ENCODE assay signal across 30 cellular contexts in genomic region chr3:44795197-44795596, GRCh38. TPM values are rescaled to one million over a fixed set of nuclear protein-coding genes. Genes with fewer than 3 reads are reported as not detected.
A peak's percentile ranks its signal among the peaks of the same experiment; 100 is the strongest.
DNase-seq lines count a peak whose midpoint lies in the region; ATAC-seq, FAIRE-seq and TF ChIP-seq lines count a peak whose summit lies in the region.
"Had no signal": no experiment of that assay in that cellular context is flagged by ENCODE, and none has a peak within 500 bp of the region (broad histone marks: within the 10 kb centered on the region; RNA-seq: fewer than 3 reads in every experiment).

No MANE protein-coding gene starts in this region.

- WGBS in small intestine, 3 donors, result 96 to 100% (median 97%) methylated on average over 4 of the region's 4 CpGs

- no peak overlapping the region for H3K27ac ChIP-seq in small intestine (ENCODE audit: low read depth in 1 of 2, low read length in 1 of 2)
- H3K27ac ChIP-seq: A549, neutrophil, psoas muscle, uterus had no signal

- no peaks in the 10 kb centered on the region for H3K27me3 Mint-ChIP-seq in stimulated activated naive CD8-positive, alpha-beta T cell treated with anti-CD3 and anti-CD28 coated beads, Interleukin-15, amount 100 ng/mL, for 72 hours
- H3K27me3 Mint-ChIP-seq: activated CD8-positive, alpha-beta T cell treated with anti-CD3 and anti-CD28 coated beads for 36 hours; activated naive CD4-positive, alpha-beta T cell treated with anti-CD3 and anti-CD28 coated beads, Interleukin-2, amount 50 U/mL, for 24 hours; IgD-negative memory B cell; stimulated activated naive CD8-positive, alpha-beta T cell treated with anti-CD3 and anti-CD28 coated beads, Interleukin-15, Interleukin-2, amounts not matched to agents 100 ng/mL and 50 ng/mL, for 24 hours had no signal

- no peaks in the 10 kb centered on the region for H3K27me3 ChIP-seq in small intestine (ENCODE audit: control insufficient read depth in 2 of 2, insufficient read depth in 2 of 2, low read length in 2 of 2)
- H3K27me3 ChIP-seq: neutrophil, uterus had no signal

- H3K9me3 Mint-ChIP-seq in stimulated activated naive CD8-positive, alpha-beta T cell treated with anti-CD3 and anti-CD28 coated beads, Interleukin-15, amount 100 ng/mL, for 72 hours, result no peaks in the 10 kb centered on the region
- H3K9me3 Mint-ChIP-seq: activated CD8-positive, alpha-beta T cell treated with anti-CD3 and anti-CD28 coated beads for 36 hours; activated naive CD4-positive, alpha-beta T cell treated with anti-CD3 and anti-CD28 coated beads, Interleukin-2, amount 50 U/mL, for 24 hours; activated T-helper 2 cell treated with anti-CD3 and anti-CD28 coated beads, Interferon-gamma antibody, Interleukin-2, Interleukin-4, amounts not matched to agents 10 μg/mL and 5 μg/mL and 100 μg/mL, durations not matched to agents 14 hours and 24 hours and 36 hours; IgD-negative memory B cell had no signal

- H3K4me1 ChIP-seq in small intestine (ENCODE audit: control insufficient read depth in 2 of 2, insufficient read depth in 1 of 2, low read depth in 1 of 2, low read length in 1 of 2), result no peaks in the 10 kb centered on the region
- H3K4me1 ChIP-seq: A549, psoas muscle, uterus had no signal

- ATAC-seq in GM19397 (IDR thresholded peaks at IDR 0.05; ENCODE audit: unreplicated experiment), result no peak
- no peak for ATAC-seq in stimulated activated naive CD8-positive, alpha-beta T cell treated with anti-CD3 and anti-CD28 coated beads, Interleukin-15, amount 100 ng/mL, for 72 hours
- ATAC-seq: A549; activated CD4-positive, CD25-positive, alpha-beta regulatory T cell treated with anti-CD3 and anti-CD28 coated beads, Interleukin-2, amount 50 U/mL, for 24 hours; activated CD8-positive, alpha-beta T cell treated with anti-CD3 and anti-CD28 coated beads for 36 hours; GM12878; left ventricle myocardium superior; psoas muscle had no signal

- no peak overlapping the region for H3K4me3 ChIP-seq in small intestine (ENCODE audit: low read depth in 1 of 2, low read length in 2 of 2)
- H3K4me3 ChIP-seq: A549, GM12878, psoas muscle, uterus had no signal

- FAIRE-seq in H54 (lab: Jason Lieb, UNC) (peak; percentile 57), small intestine (lab: Jason Lieb, UNC) (no peak)
- FAIRE-seq: A549, endometrium, GM12878, keratinocyte, RCC 7860 had no signal

- no peaks in the 10 kb centered on the region for H3K36me3 ChIP-seq in small intestine (ENCODE audit: control insufficient read depth in 2 of 2, insufficient read depth in 2 of 2, low read length in 2 of 2)
- H3K36me3 ChIP-seq: uterus had no signal

- TF ChIP-seq POLR2A in H54 (IDR thresholded peaks at IDR 0.05; ENCODE audit: low read depth, low read length), result no peak

- H3K4me1 Mint-ChIP-seq in stimulated activated naive CD8-positive, alpha-beta T cell treated with anti-CD3 and anti-CD28 coated beads, Interleukin-15, amount 100 ng/mL, for 72 hours, result no peaks in the 10 kb centered on the region
- H3K4me1 Mint-ChIP-seq: activated naive CD4-positive, alpha-beta T cell treated with anti-CD3 and anti-CD28 coated beads, Interleukin-2, amount 50 U/mL, for 24 hours; IgD-negative memory B cell had no signal

- no peaks in the 10 kb centered on the region for H3K9me3 ChIP-seq in small intestine (ENCODE audit: control insufficient read depth, low read depth)
- H3K9me3 ChIP-seq: A549, neutrophil, psoas muscle, uterus had no signal

- no peak overlapping the region for H3K4me3 Mint-ChIP-seq in stimulated activated naive CD8-positive, alpha-beta T cell treated with anti-CD3 and anti-CD28 coated beads, Interleukin-15, amount 100 ng/mL, for 72 hours
- H3K4me3 Mint-ChIP-seq: activated CD8-positive, alpha-beta T cell treated with anti-CD3 and anti-CD28 coated beads for 36 hours; activated naive CD4-positive, alpha-beta T cell treated with anti-CD3 and anti-CD28 coated beads, Interleukin-2, amount 50 U/mL, for 24 hours; IgD-negative memory B cell; stimulated activated naive CD8-positive, alpha-beta T cell treated with anti-CD3 and anti-CD28 coated beads, Interleukin-15, Interleukin-2, amounts not matched to agents 100 ng/mL and 50 ng/mL, for 24 hours had no signal

- no peak overlapping the region for H3K27ac Mint-ChIP-seq in stimulated activated naive CD8-positive, alpha-beta T cell treated with anti-CD3 and anti-CD28 coated beads, Interleukin-15, amount 100 ng/mL, for 72 hours
- H3K27ac Mint-ChIP-seq: activated CD8-positive, alpha-beta T cell treated with anti-CD3 and anti-CD28 coated beads for 36 hours; activated naive CD4-positive, alpha-beta T cell treated with anti-CD3 and anti-CD28 coated beads, Interleukin-2, amount 50 U/mL, for 24 hours; activated T-helper 2 cell treated with anti-CD3 and anti-CD28 coated beads, Interferon-gamma antibody, Interleukin-2, Interleukin-4, amounts not matched to agents 10 μg/mL and 5 μg/mL and 100 μg/mL, durations not matched to agents 14 hours and 24 hours and 36 hours; IgD-negative memory B cell; stimulated activated naive CD8-positive, alpha-beta T cell treated with anti-CD3 and anti-CD28 coated beads, Interleukin-15, Interleukin-2, amounts not matched to agents 100 ng/mL and 50 ng/mL, for 24 hours had no signal

- DNase-seq in AG08396 (ENCODE audit: low spot score) (peak; percentile 18), H54 (ENCODE audit: insufficient read length, low spot score) (peak; percentile 18), amniotic epithelial cell (ENCODE audit: low read depth) (peak; percentile 28), iPS-NIHi11 (ENCODE audit: low spot score) (peak; percentile 15), small intestine (no peak)
- no peak for DNase-seq in central memory CD4-positive, alpha-beta T cell
- no peak for DNase-seq in stimulated activated naive CD8-positive, alpha-beta T cell treated with anti-CD3 and anti-CD28 coated beads, Interleukin-15, amount 100 ng/mL, for 72 hours
- DNase-seq: activated CD8-positive, alpha-beta T cell treated with anti-CD3 and anti-CD28 coated beads for 36 hours; caudate nucleus; dermis blood vessel endothelial cell; hypothalamus; left ventricle myocardium superior; NCI-H1105 treated with DMSO at 0.1 percent for 48 hours; NCI-H2081; NCI-H345; NCI-H748 treated with DMSO at 0.1 percent for 48 hours; psoas muscle; uterus had no signal

RNA-seq across cellular contexts. Expression of gene KIF15, which starts 33.6 kb away (rescaled TPM):
- 10 to 100 TPM in 1 of 3 donors, 1 to 10 TPM in 1, under 1 TPM in 1; 0.54 to 11.1 (median 1.6) TPM for polyA plus RNA-seq in small intestine

RNA-seq across cellular contexts. Expression of gene KIAA1143, which starts 33.8 kb away (rescaled TPM):
- 10 to 100 TPM in 1 of 3 donors, 1 to 10 TPM in 2; 6.7 to 13.9 (median 6.8) TPM for polyA plus RNA-seq in small intestine

Comparison
In these comparisons a context has a peak if more than half of its experiments do, and no peak if none do; other contexts are left out.
1. DNase-seq: peak in AG08396 (single experiment), H54 (single experiment), amniotic epithelial cell (single experiment) and iPS-NIHi11 (single experiment); none in small intestine (single experiment), central memory CD4-positive, alpha-beta T cell (single experiment) and stimulated activated naive CD8-positive, alpha-beta T cell treated with anti-CD3 and anti-CD28 coated beads, Interleukin-15, amount 100 ng/mL, for 72 hours (0 of 2).